Comparison of ENCODE assay signal across 9 cellular contexts in genomic region chr15:64536244-64536836, GRCh38.
DNase-seq lines count a peak whose midpoint lies in the region; ATAC-seq and TF ChIP-seq lines count a peak whose summit lies in the region.
"Had no signal": no experiment of that assay in that cellular context is flagged by ENCODE, and none has a peak within 500 bp of the region (broad histone marks: within the 10 kb centered on the region; RNA-seq: fewer than 3 reads in every experiment).

No MANE protein-coding gene starts in this region.

- peaks cover 12% of the 10 kb centered on the region for H3K36me3 Mint-ChIP-seq in activated CD4-positive, alpha-beta T cell treated with anti-CD3 and anti-CD28 coated beads for 36 hours (ENCODE audit: low read depth)
- H3K36me3 Mint-ChIP-seq in activated CD4-positive, alpha-beta T cell treated with anti-CD3 and anti-CD28 coated beads, Interleukin-2, amount 10 ng/mL, durations not matched to agents 7 days and 5 days (ENCODE audit: low read depth), result peaks cover 16% of the 10 kb centered on the region
- H3K36me3 Mint-ChIP-seq in stimulated activated effector memory CD8-positive, alpha-beta T cell treated with anti-CD3 and anti-CD28 coated beads, Interleukin-12 subunit alpha, Interleukin-12 subunit beta, amount 100 ng/mL, for 72 hours, result peaks cover 12% of the 10 kb centered on the region

- CTCF ChIA-PET in activated CD4-positive, alpha-beta T cell treated with anti-CD3 and anti-CD28 coated beads for 36 hours (lab: Charles Lee), result interaction anchor here (0.5 kb wide), 1 partner anchor 53 kb away, joined by 3 read pairs; no protein-coding TSS in a partner anchor
- CTCF ChIA-PET in activated CD4-positive, alpha-beta T cell treated with anti-CD3 and anti-CD28 coated beads, Interleukin-2, amount 10 ng/mL, durations not matched to agents 7 days and 5 days (lab: Charles Lee), result interaction anchor here (0.6 kb wide), 1 partner anchor 36 kb away, joined by 3 read pairs; no protein-coding TSS in a partner anchor

- peak; percentile 66 for ATAC-seq in activated CD4-positive, alpha-beta T cell treated with anti-CD3 and anti-CD28 coated beads for 36 hours
- peak; percentile 62 for ATAC-seq in stimulated activated effector memory CD8-positive, alpha-beta T cell treated with anti-CD3 and anti-CD28 coated beads, Interleukin-12 subunit alpha, Interleukin-12 subunit beta, amount 100 ng/mL, for 72 hours

- no peak overlapping the region for H3K4me3 Mint-ChIP-seq in activated CD4-positive, alpha-beta T cell treated with anti-CD3 and anti-CD28 coated beads for 36 hours
- H3K4me3 Mint-ChIP-seq in activated CD4-positive, alpha-beta T cell treated with anti-CD3 and anti-CD28 coated beads, Interleukin-2, amount 10 ng/mL, durations not matched to agents 7 days and 5 days, result no peak overlapping the region
- H3K4me3 Mint-ChIP-seq in stimulated activated effector memory CD8-positive, alpha-beta T cell treated with anti-CD3 and anti-CD28 coated beads, Interleukin-12 subunit alpha, Interleukin-12 subunit beta, amount 100 ng/mL, for 72 hours, result no peak overlapping the region

- peak overlapping the region; percentile 87 for H3K27ac Mint-ChIP-seq in activated CD4-positive, alpha-beta T cell treated with anti-CD3 and anti-CD28 coated beads for 36 hours
- peak overlapping the region; percentile 10 for H3K27ac Mint-ChIP-seq in activated CD4-positive, alpha-beta T cell treated with anti-CD3 and anti-CD28 coated beads, Interleukin-2, amount 10 ng/mL, durations not matched to agents 7 days and 5 days
- H3K27ac Mint-ChIP-seq in stimulated activated effector memory CD8-positive, alpha-beta T cell treated with anti-CD3 and anti-CD28 coated beads, Interleukin-12 subunit alpha, Interleukin-12 subunit beta, amount 100 ng/mL, for 72 hours, result peak overlapping the region; percentile 2

- H3K27me3 Mint-ChIP-seq in activated CD4-positive, alpha-beta T cell treated with anti-CD3 and anti-CD28 coated beads for 36 hours, result no peaks in the 10 kb centered on the region
- H3K27me3 Mint-ChIP-seq in activated CD4-positive, alpha-beta T cell treated with anti-CD3 and anti-CD28 coated beads, Interleukin-2, amount 10 ng/mL, durations not matched to agents 7 days and 5 days, result no peaks in the 10 kb centered on the region

- DNase-seq in activated CD4-positive, alpha-beta T cell treated with anti-CD3 and anti-CD28 coated beads for 36 hours, result peak; percentile 33
- no peak for DNase-seq in activated CD4-positive, alpha-beta T cell treated with anti-CD3 and anti-CD28 coated beads for 1 hour
- DNase-seq in activated CD4-positive, alpha-beta T cell treated with anti-CD3 and anti-CD28 coated beads, Interleukin-2, amount 10 ng/mL, durations not matched to agents 7 days and 5 days, result no peak
- DNase-seq in fibroblast of the aortic adventitia (ENCODE audit: low read depth) (peak; percentile 78), NCI-H82 treated with DMSO at 0.1 percent for 48 hours (lab: John Stamatoyannopoulos, UW; ENCODE audit: unreplicated experiment) (no peak), nucleus accumbens (lab: John Stamatoyannopoulos, UW) (no peak), D341Med (ENCODE audit: low spot score) (no peak)
- no peak for DNase-seq in stimulated activated effector memory CD8-positive, alpha-beta T cell treated with anti-CD3 and anti-CD28 coated beads, Interleukin-12 subunit alpha, Interleukin-12 subunit beta, amount 100 ng/mL, for 72 hours (ENCODE audit: low spot score in 2 of 2)

- H3K4me1 Mint-ChIP-seq in activated CD4-positive, alpha-beta T cell treated with anti-CD3 and anti-CD28 coated beads for 36 hours, result peaks cover 57% of the 10 kb centered on the region
- H3K4me1 Mint-ChIP-seq in activated CD4-positive, alpha-beta T cell treated with anti-CD3 and anti-CD28 coated beads, Interleukin-2, amount 10 ng/mL, durations not matched to agents 7 days and 5 days, result peaks cover 38% of the 10 kb centered on the region
- peaks cover 35% of the 10 kb centered on the region for H3K4me1 Mint-ChIP-seq in stimulated activated effector memory CD8-positive, alpha-beta T cell treated with anti-CD3 and anti-CD28 coated beads, Interleukin-12 subunit alpha, Interleukin-12 subunit beta, amount 100 ng/mL, for 72 hours

- POLR2A ChIA-PET in activated CD4-positive, alpha-beta T cell treated with anti-CD3 and anti-CD28 coated beads for 36 hours (lab: Charles Lee), result interaction anchor here (0.7 kb wide), 1 partner anchor 642 kb away, joined by 3 read pairs; no protein-coding TSS in a partner anchor
- POLR2A ChIA-PET in activated CD4-positive, alpha-beta T cell treated with anti-CD3 and anti-CD28 coated beads, Interleukin-2, amount 10 ng/mL, durations not matched to agents 7 days and 5 days (lab: Charles Lee), result no interaction called here

- H3K4me3 ChIP-seq in fibroblast of the aortic adventitia (ENCODE audit: low read depth, low read length), result no peak overlapping the region
- H3K4me3 ChIP-seq: BLaER1 had no signal

- intact Hi-C loops in activated CD4-positive, alpha-beta T cell treated with anti-CD3 and anti-CD28 coated beads for 36 hours (cut with DNase I, micrococcal nuclease), result no loop called here

- no peaks in the 10 kb centered on the region for H3K9me3 Mint-ChIP-seq in activated CD4-positive, alpha-beta T cell treated with anti-CD3 and anti-CD28 coated beads for 36 hours (ENCODE audit: low read depth)
- H3K9me3 Mint-ChIP-seq in activated CD4-positive, alpha-beta T cell treated with anti-CD3 and anti-CD28 coated beads, Interleukin-2, amount 10 ng/mL, durations not matched to agents 7 days and 5 days, result no peaks in the 10 kb centered on the region
- H3K9me3 Mint-ChIP-seq in stimulated activated effector memory CD8-positive, alpha-beta T cell treated with anti-CD3 and anti-CD28 coated beads, Interleukin-12 subunit alpha, Interleukin-12 subunit beta, amount 100 ng/mL, for 72 hours, result no peaks in the 10 kb centered on the region

- TF ChIP-seq CTCF in fibroblast of the aortic adventitia (IDR thresholded peaks at IDR 0.05; ENCODE audit: insufficient read depth, low read length), result no peak

Comparison
In these comparisons a context has a peak if more than half of its experiments do, and no peak if none do; other contexts are left out.
1. DNase-seq: peak in activated CD4-positive, alpha-beta T cell treated with anti-CD3 and anti-CD28 coated beads for 36 hours (single experiment) and fibroblast of the aortic adventitia (single experiment); none in activated CD4-positive, alpha-beta T cell treated with anti-CD3 and anti-CD28 coated beads for 1 hour (single experiment), activated CD4-positive, alpha-beta T cell treated with anti-CD3 and anti-CD28 coated beads, Interleukin-2, amount 10 ng/mL, durations not matched to agents 7 days and 5 days (single experiment), stimulated activated effector memory CD8-positive, alpha-beta T cell treated with anti-CD3 and anti-CD28 coated beads, Interleukin-12 subunit alpha, Interleukin-12 subunit beta, amount 100 ng/mL, for 72 hours (0 of 2), NCI-H82 treated with DMSO at 0.1 percent for 48 hours (single experiment), nucleus accumbens (0 of 56) and D341Med (single experiment).
2. H3K27ac Mint-ChIP-seq: peak in every context shown above with its lines; median percentile 87 in activated CD4-positive, alpha-beta T cell treated with anti-CD3 and anti-CD28 coated beads for 36 hours; 10 in activated CD4-positive, alpha-beta T cell treated with anti-CD3 and anti-CD28 coated beads, Interleukin-2, amount 10 ng/mL, durations not matched to agents 7 days and 5 days; 2 in stimulated activated effector memory CD8-positive, alpha-beta T cell treated with anti-CD3 and anti-CD28 coated beads, Interleukin-12 subunit alpha, Interleukin-12 subunit beta, amount 100 ng/mL, for 72 hours.